Comparison of ENCODE assay signal across 20 cellular contexts in the genomic region with DNA sequence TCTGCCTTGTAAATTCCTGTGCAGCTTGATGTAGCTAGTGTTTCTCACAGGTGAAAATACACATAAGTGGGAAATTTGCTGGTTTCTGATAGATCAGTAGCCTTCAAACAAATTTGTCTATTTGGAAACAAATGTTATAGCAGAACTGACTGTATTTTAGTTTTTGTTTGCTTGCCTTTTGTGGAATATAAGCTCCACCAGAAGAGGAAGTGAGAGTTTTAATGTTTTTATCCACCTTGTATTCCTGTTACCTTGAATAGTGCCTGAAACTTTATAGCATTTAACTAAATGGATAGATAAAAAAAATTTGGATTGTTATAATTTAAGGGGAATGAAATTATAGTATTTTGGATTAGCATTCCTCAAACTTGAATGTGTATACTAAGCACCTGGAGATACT.
"Had no signal": no experiment of that assay in that cellular context is flagged by ENCODE, and none has a peak within 500 bp of the region (broad histone marks: within the 10 kb centered on the region; RNA-seq: fewer than 3 reads in every experiment).

No MANE protein-coding gene starts in this region.

- H3K27ac ChIP-seq: body of pancreas, epithelial cell of prostate, foreskin keratinocyte, sigmoid colon, thyroid gland had no signal

- ATAC-seq: activated CD8-positive, alpha-beta memory T cell treated with anti-CD3 and anti-CD28 coated beads, Interleukin-2, amount 10 ng/mL, durations not matched to agents 7 days and 5 days; body of pancreas; foreskin keratinocyte; left cardiac atrium had no signal

- H3K4me1 ChIP-seq: foreskin keratinocyte had no signal

- H3K9me3 ChIP-seq: body of pancreas, sigmoid colon, thyroid gland had no signal

- H3K27me3 ChIP-seq: body of pancreas, dorsolateral prefrontal cortex, foreskin keratinocyte, sigmoid colon, thyroid gland had no signal

- H3K9me3 Mint-ChIP-seq: activated naive CD4-positive, alpha-beta T cell treated with anti-CD3 and anti-CD28 coated beads, Interleukin-2, amount 50 U/mL, for 72 hours; endodermal cell; natural killer cell treated with Interleukin-12 subunit alpha and Interleukin-12 subunit beta and Interleukin-15 and Interleukin-18, amount 100 ng/mL, for 72 hours had no signal

- DNase-seq: activated CD4-positive, CD25-positive, alpha-beta regulatory T cell treated with anti-CD3 and anti-CD28 coated beads, Interleukin-2, amount 50 U/mL, for 72 hours; activated CD8-positive, alpha-beta memory T cell treated with anti-CD3 and anti-CD28 coated beads, Interleukin-2, amount 10 ng/mL, durations not matched to agents 7 days and 5 days; activated effector memory CD4-positive, alpha-beta T cell treated with anti-CD3 and anti-CD28 coated beads, Interleukin-2, amount 50 U/mL, for 16 hours; activated T-cell treated with anti-CD3 and anti-CD28 coated beads, Interleukin-2, amount 50 U/mL, for 48 hours; amygdala; body of pancreas; caudate nucleus; dorsolateral prefrontal cortex; endodermal cell; foreskin keratinocyte; hippocampal formation; left cardiac atrium; posterior cingulate gyrus; sigmoid colon; stimulated activated CD4-positive, alpha-beta T cell treated with anti-CD3 and anti-CD28 coated beads, Interleukin-4, amount 100 ng/mL, for 24 hours; stimulated activated naive CD4-positive, alpha-beta T cell treated with Interleukin-2 at 50 U/mL for 16 hours; thyroid gland had no signal

- H3K4me3 ChIP-seq: body of pancreas, sigmoid colon, thyroid gland had no signal

- H3K4me3 Mint-ChIP-seq: activated CD8-positive, alpha-beta memory T cell treated with anti-CD3 and anti-CD28 coated beads, Interleukin-2, amount 10 ng/mL, durations not matched to agents 7 days and 5 days; endodermal cell had no signal

- H3K27me3 Mint-ChIP-seq: activated CD8-positive, alpha-beta memory T cell treated with anti-CD3 and anti-CD28 coated beads, Interleukin-2, amount 10 ng/mL, durations not matched to agents 7 days and 5 days; natural killer cell treated with Interleukin-12 subunit alpha and Interleukin-12 subunit beta and Interleukin-15 and Interleukin-18, amount 100 ng/mL, for 72 hours had no signal
